In the genomic region with DNA sequence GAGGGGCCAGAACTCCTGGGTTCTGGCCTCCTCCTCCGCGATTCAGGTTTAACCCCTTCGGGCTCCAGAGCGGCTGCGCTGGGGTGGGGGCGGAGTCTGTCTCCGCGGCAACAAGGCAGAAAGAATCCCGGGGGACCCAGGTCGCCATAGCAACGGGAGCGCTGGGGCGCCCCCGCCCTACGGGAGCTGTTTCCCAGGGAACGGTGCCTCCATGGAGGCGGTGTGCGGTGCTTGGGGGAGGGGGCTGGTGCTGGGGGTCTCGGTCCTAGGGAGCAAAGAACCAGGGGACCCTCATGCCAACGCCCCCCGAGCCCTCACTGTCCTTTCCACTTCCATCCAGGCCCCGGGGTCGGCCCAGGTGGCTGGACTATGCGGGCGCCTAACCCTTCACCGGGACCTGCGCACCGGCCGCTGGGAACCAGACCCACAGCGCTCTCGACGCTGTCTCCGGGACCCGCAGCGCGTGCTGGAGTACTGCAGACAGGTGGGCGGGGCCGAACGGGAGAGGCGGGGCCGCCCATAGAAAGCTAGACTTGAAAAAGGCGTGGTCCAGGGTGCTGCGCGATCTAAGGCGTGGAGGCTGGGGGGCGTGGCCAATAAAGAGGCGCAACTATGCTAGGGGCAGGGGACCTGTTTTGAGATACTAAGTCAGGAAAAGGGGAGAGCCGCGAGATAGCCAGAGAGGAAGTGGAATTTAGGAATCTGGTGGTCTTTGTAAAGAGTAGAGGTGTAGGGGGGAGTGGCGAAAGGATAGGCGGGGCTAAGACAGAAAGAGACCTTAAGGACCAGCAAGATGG, we compare ENCODE assay signal across 8 cellular contexts. TPM values are rescaled to one million over a fixed set of nuclear protein-coding genes. Genes with fewer than 3 reads are reported as not detected.
A peak's percentile ranks its signal among the peaks of the same experiment; 100 is the strongest.
DNase-seq lines count a peak whose midpoint lies in the region; ATAC-seq and TF ChIP-seq lines count a peak whose summit lies in the region.

No MANE protein-coding gene starts in this region.

- peaks cover 8 to 16% of the 10 kb centered on the region in 2 donors for H3K4me1 ChIP-seq in duodenal mucosa (ENCODE audit: control insufficient read depth in 1 of 2, insufficient read depth in 2 of 2, low read length in 2 of 2)

- H3K27ac ChIP-seq in duodenal mucosa (ENCODE audit: low read depth, low read length): no peak overlapping the region

- H3K9ac ChIP-seq in duodenal mucosa (ENCODE audit: low read depth in 1 of 2, low read length in 2 of 2): no peak overlapping the region

- CTCF ChIA-PET in activated CD8-positive, alpha-beta T cell treated with anti-CD3 and anti-CD28 coated beads for 36 hours (lab: Charles Lee): interaction anchor here (0.7 to 1.3 kb wide), 4 partner anchors 10 to 175 kb away, joined by 3 to 6 read pairs (median 4); no protein-coding TSS in a partner anchor

- no peaks in the 10 kb centered on the region for H3K9me3 Mint-ChIP-seq in activated CD8-positive, alpha-beta T cell treated with anti-CD3 and anti-CD28 coated beads for 36 hours
- H3K9me3 Mint-ChIP-seq in memory B cell: peaks cover 3% of the 10 kb centered on the region

- no peak for TF ChIP-seq CTCF in activated CD8-positive, alpha-beta T cell treated with anti-CD3 and anti-CD28 coated beads for 36 hours (IDR thresholded peaks at IDR 0.05)

- no peaks in the 10 kb centered on the region for H3K36me3 ChIP-seq in duodenal mucosa (ENCODE audit: control insufficient read depth in 1 of 2, insufficient read depth in 2 of 2, low read length in 2 of 2)

- peak; percentile 98 for DNase-seq in DMS114 treated with DMSO at 0.1 percent for 48 hours (lab: John Stamatoyannopoulos, UW; ENCODE audit: unreplicated experiment)
- peak; percentile 84 for DNase-seq in NCI-H774 (lab: John Stamatoyannopoulos, UW)
- DNase-seq in activated CD8-positive, alpha-beta T cell treated with anti-CD3 and anti-CD28 coated beads for 36 hours: peak; percentile 94
- peak; percentile 59 to 64 for DNase-seq in memory B cell (ENCODE audit: low spot score in 2 of 2)
- DNase-seq in stimulated activated CD8-positive, alpha-beta memory T cell treated with anti-CD3 and anti-CD28 coated beads, Interleukin-15, amount 100 ng/mL, for 48 hours (ENCODE audit: low read depth in 2 of 2): peak; percentile 78 to 86

- intact Hi-C loops in activated CD8-positive, alpha-beta T cell treated with anti-CD3 and anti-CD28 coated beads for 36 hours (cut with micrococcal nuclease): no loop called here

- H3K27me3 ChIP-seq in duodenal mucosa (ENCODE audit: control insufficient read depth in 1 of 2, insufficient read depth in 2 of 2, low read length in 2 of 2): peaks cover 14 to 22% of the 10 kb centered on the region in 2 donors

- H3K27me3 Mint-ChIP-seq in activated CD8-positive, alpha-beta T cell treated with anti-CD3 and anti-CD28 coated beads for 36 hours: peaks cover 39% of the 10 kb centered on the region
- peaks cover 41% of the 10 kb centered on the region for H3K27me3 Mint-ChIP-seq in memory B cell

- peaks cover 13% of the 10 kb centered on the region for H3K4me1 Mint-ChIP-seq in activated CD8-positive, alpha-beta T cell treated with anti-CD3 and anti-CD28 coated beads for 36 hours (ENCODE audit: low read depth)
- peaks cover 16% of the 10 kb centered on the region for H3K4me1 Mint-ChIP-seq in memory B cell

- peak; percentile 54 for ATAC-seq in HG03565 (IDR thresholded peaks at IDR 0.05; ENCODE audit: unreplicated experiment)
- ATAC-seq in activated CD8-positive, alpha-beta T cell treated with anti-CD3 and anti-CD28 coated beads for 36 hours: peak; percentile 89
- peak; percentile 81 for ATAC-seq in memory B cell (ENCODE audit: low read depth)
- no peak for ATAC-seq in HG02884 (IDR thresholded peaks at IDR 0.05; ENCODE audit: unreplicated experiment)

- H3K9me3 ChIP-seq in duodenal mucosa (ENCODE audit: control insufficient read depth in 1 of 2, low read length in 2 of 2): no peaks in the 10 kb centered on the region

- no peak overlapping the region for H3K27ac Mint-ChIP-seq in activated CD8-positive, alpha-beta T cell treated with anti-CD3 and anti-CD28 coated beads for 36 hours
- H3K27ac Mint-ChIP-seq in memory B cell: no peak overlapping the region

- H3K4me3 ChIP-seq in duodenal mucosa (ENCODE audit: low read depth in 1 of 2, low read length in 2 of 2): peak overlapping the region; percentile 28 to 43

- H3K4me3 Mint-ChIP-seq in activated CD8-positive, alpha-beta T cell treated with anti-CD3 and anti-CD28 coated beads for 36 hours: peak overlapping the region; percentile 67
- H3K4me3 Mint-ChIP-seq in memory B cell: peak overlapping the region; percentile 81

- POLR2A ChIA-PET in activated CD8-positive, alpha-beta T cell treated with anti-CD3 and anti-CD28 coated beads for 36 hours (lab: Charles Lee): interaction anchor here (0.6 to 1.6 kb wide), 7 partner anchors 12 to 536 kb away, joined by 3 to 4 read pairs (median 3); a partner anchor contains a TSS

- no peaks in the 10 kb centered on the region for H3K36me3 Mint-ChIP-seq in activated CD8-positive, alpha-beta T cell treated with anti-CD3 and anti-CD28 coated beads for 36 hours (ENCODE audit: low read depth)
- H3K36me3 Mint-ChIP-seq in memory B cell: peaks cover 6% of the 10 kb centered on the region

RNA-seq across cellular contexts. Expression of a gene that starts 1.2 kb away (rescaled TPM):
- 1 to 10 TPM; 2.0 to 2.1 TPM for total RNA-seq in activated CD8-positive, alpha-beta T cell treated with anti-CD3 and anti-CD28 coated beads for 36 hours

RNA-seq across cellular contexts. Expression of a gene that starts 12.8 kb away (rescaled TPM):
- 1 to 10 TPM; 1.4 TPM for total RNA-seq in activated CD8-positive, alpha-beta T cell treated with anti-CD3 and anti-CD28 coated beads for 36 hours

RNA-seq across cellular contexts. Expression of a gene that starts 17.2 kb away (rescaled TPM):
- not detected for total RNA-seq in activated CD8-positive, alpha-beta T cell treated with anti-CD3 and anti-CD28 coated beads for 36 hours

RNA-seq across cellular contexts. Expression of a gene that starts 30.8 kb away (rescaled TPM):
- total RNA-seq in activated CD8-positive, alpha-beta T cell treated with anti-CD3 and anti-CD28 coated beads for 36 hours: 10 to 100 TPM; 80.8 to 81.2 TPM

RNA-seq across cellular contexts. Expression of a gene that starts 32.8 kb away (rescaled TPM):
- total RNA-seq in activated CD8-positive, alpha-beta T cell treated with anti-CD3 and anti-CD28 coated beads for 36 hours: 10 to 100 TPM; 57.1 to 72.0 TPM
